Comparison of ENCODE assay signal across 16 cellular contexts in genomic region chr5:156913355-156913718, GRCh38. TPM values are rescaled to one million over a fixed set of nuclear protein-coding genes. Genes with fewer than 3 reads are reported as not detected.
DNase-seq lines count a peak whose midpoint lies in the region; ATAC-seq and TF ChIP-seq lines count a peak whose summit lies in the region.
"Had no signal": no experiment of that assay in that cellular context is flagged by ENCODE, and none has a peak within 500 bp of the region (broad histone marks: within the 10 kb centered on the region; RNA-seq: fewer than 3 reads in every experiment).

No MANE protein-coding gene starts in this region.

- TF ChIP-seq CTCF in upper lobe of left lung (IDR thresholded peaks at IDR 0.05): no peak

- no peak for TF ChIP-seq POLR2A in upper lobe of left lung (IDR thresholded peaks at IDR 0.05)

- H3K9me3 ChIP-seq in CD4-positive, CD25-positive, alpha-beta regulatory T cell (ENCODE audit: control insufficient read depth in 2 of 2, low read length in 2 of 2): no peaks in the 10 kb centered on the region
- H3K9me3 ChIP-seq in T-helper 17 cell (ENCODE audit: control insufficient read depth, low read length, poor library complexity, severe bottlenecking) (no peaks in the 10 kb centered on the region), iPS DF 6.9 (ENCODE audit: control insufficient read depth, insufficient read depth, low read length) (no peaks in the 10 kb centered on the region), upper lobe of left lung (no peaks in the 10 kb centered on the region)

- peaks cover 6 to 67% (median 34%) of the 10 kb centered on the region in 4 donors for H3K4me1 Mint-ChIP-seq in CD4-positive, CD25-positive, alpha-beta regulatory T cell
- peaks cover 10% of the 10 kb centered on the region for H3K4me1 Mint-ChIP-seq in T-helper 17 cell

- peak overlapping the region; percentile 67 for H3K27ac ChIP-seq in CD4-positive, CD25-positive, alpha-beta regulatory T cell (ENCODE audit: insufficient read depth, low read length, poor library complexity, severe bottlenecking)
- H3K27ac ChIP-seq in iPS DF 6.9 (ENCODE audit: low read length) (peak overlapping the region; percentile 85), upper lobe of left lung (peak overlapping the region in 1 of 4 donors; percentile 36)
- H3K27ac ChIP-seq: WERI-Rb-1 had no signal

- no peaks in the 10 kb centered on the region for H3K27me3 ChIP-seq in CD4-positive, CD25-positive, alpha-beta regulatory T cell (ENCODE audit: control insufficient read depth, insufficient read depth, low read length)
- H3K27me3 ChIP-seq in iPS DF 6.9 (ENCODE audit: control insufficient read depth, insufficient read depth, low read length): no peaks in the 10 kb centered on the region
- H3K27me3 ChIP-seq in upper lobe of left lung: no peaks in the 10 kb centered on the region

- H3K4me3 Mint-ChIP-seq in CD4-positive, CD25-positive, alpha-beta regulatory T cell: peak overlapping the region in 3 of 4 donors; percentile 62 to 83 (median 73)
- peak overlapping the region; percentile 6 for H3K4me3 Mint-ChIP-seq in T-helper 17 cell
- H3K4me3 Mint-ChIP-seq: nephron had no signal

- TF ChIP-seq EP300 in upper lobe of left lung (IDR thresholded peaks at IDR 0.05): no peak

- H3K36me3 Mint-ChIP-seq in CD4-positive, CD25-positive, alpha-beta regulatory T cell: no peaks in the 10 kb centered on the region
- peaks cover 3% of the 10 kb centered on the region for H3K36me3 Mint-ChIP-seq in T-helper 17 cell (ENCODE audit: low read depth)

- H3K27ac Mint-ChIP-seq in CD4-positive, CD25-positive, alpha-beta regulatory T cell: peak overlapping the region; percentile 95 to 99 (median 97)
- peak overlapping the region; percentile 32 for H3K27ac Mint-ChIP-seq in T-helper 17 cell
- H3K27ac Mint-ChIP-seq: nephron had no signal

- H3K4me3 ChIP-seq in CD4-positive, CD25-positive, alpha-beta regulatory T cell (ENCODE audit: low read depth, low read length): peak overlapping the region; percentile 69
- H3K4me3 ChIP-seq in iPS DF 6.9 (ENCODE audit: low read length) (no peak overlapping the region), upper lobe of left lung (no peak overlapping the region)

- no peak for ATAC-seq in CD4-positive, CD25-positive, alpha-beta regulatory T cell (ENCODE audit: low read depth in 2 of 2)
- ATAC-seq in GM18511 (IDR thresholded peaks at IDR 0.05; ENCODE audit: unreplicated experiment) (peak; percentile 1), T-helper 17 cell (no peak), GM18858 (IDR thresholded peaks at IDR 0.05; ENCODE audit: unreplicated experiment) (no peak), upper lobe of left lung (ENCODE audit: low FRiP score in 2 of 2) (no peak)

- peaks cover 0 to 3% (median 2%) of the 10 kb centered on the region in 7 donors for H3K9me3 Mint-ChIP-seq in CD4-positive, CD25-positive, alpha-beta regulatory T cell
- H3K9me3 Mint-ChIP-seq: nephron had no signal

- peaks cover 22% of the 10 kb centered on the region for H3K4me1 ChIP-seq in CD4-positive, CD25-positive, alpha-beta regulatory T cell (ENCODE audit: control insufficient read depth, insufficient read depth, low read length, poor library complexity, severe bottlenecking)
- H3K4me1 ChIP-seq in iPS DF 6.9 (ENCODE audit: control insufficient read depth, insufficient read depth, low read length) (peaks cover 7% of the 10 kb centered on the region; the same call in 1 of the 2 replicates), upper lobe of left lung (no peaks in the 10 kb centered on the region)

- no CpG with 5 or more reads among the region's 3 CpGs for WGBS in iPS DF 6.9 (ENCODE audit: insufficient coverage, insufficient read length)
- 86 to 98% methylated on average over 3 of the region's 3 CpGs for WGBS in upper lobe of left lung, 2 donors

- no peaks in the 10 kb centered on the region for H3K36me3 ChIP-seq in CD4-positive, CD25-positive, alpha-beta regulatory T cell (ENCODE audit: control insufficient read depth, insufficient read depth, low read length)
- H3K36me3 ChIP-seq in iPS DF 6.9 (ENCODE audit: control insufficient read depth, insufficient read depth, low read length) (no peaks in the 10 kb centered on the region), upper lobe of left lung (no peaks in the 10 kb centered on the region)
- H3K36me3 ChIP-seq: WERI-Rb-1 had no signal

- H3K27me3 Mint-ChIP-seq in CD4-positive, CD25-positive, alpha-beta regulatory T cell: no peaks in the 10 kb centered on the region
- H3K27me3 Mint-ChIP-seq in T-helper 17 cell: no peaks in the 10 kb centered on the region

- no peak for DNase-seq in CD4-positive, CD25-positive, alpha-beta regulatory T cell
- no peak for DNase-seq in T-helper 17 cell
- DNase-seq in iPS DF 6.9 (ENCODE audit: low read depth, low spot score): no peak
- DNase-seq in T1000 (lab: John Stamatoyannopoulos, UW): no peak
- DNase-seq in NOMO-1 treated with dmso at 0.1 percent for 144 hours (lab: John Stamatoyannopoulos, UW; ENCODE audit: unreplicated experiment): no peak
- DNase-seq in upper lobe of left lung: no peak
- DNase-seq: DND-41, foreskin melanocyte, NCI-H187 treated with DMSO at 0.1 percent for 48 hours, WERI-Rb-1 had no signal

RNA-seq across cellular contexts. Expression of gene TIMD4, which starts 49.7 kb away (rescaled TPM):
- 5.1 TPM for total RNA-seq in CD4-positive, CD25-positive, alpha-beta regulatory T cell
- 1 to 10 TPM in 3 of 4 donors, under 1 TPM in 1; 0.83 to 4.6 (median 3.2) TPM for polyA plus RNA-seq in CD4-positive, CD25-positive, alpha-beta regulatory T cell
- total RNA-seq in T-helper 17 cell (1 to 10 TPM in 1 of 2 donors, under 1 TPM in 1; 0.82 to 1.5 TPM), upper lobe of left lung (under 1 TPM in 2 of 6 donors, not detected in 4; 0.31 to 0.54 TPM)
- total RNA-seq: bronchial epithelial cell, LHCN-M2, SK-MEL-5 had no signal
